8 cellular contexts compared by ENCODE assay signal in genomic region chr17:58006563-58006923, GRCh38. TPM values are rescaled to one million over a fixed set of nuclear protein-coding genes. Genes with fewer than 3 reads are reported as not detected.
A peak's percentile ranks its signal among the peaks of the same experiment; 100 is the strongest.
DNase-seq lines count a peak whose midpoint lies in the region; ATAC-seq and TF ChIP-seq lines count a peak whose summit lies in the region.

No MANE protein-coding gene starts in this region.

- no peak for TF ChIP-seq CTCF in parathyroid adenoma (IDR thresholded peaks at IDR 0.05)

- H3K27me3 Mint-ChIP-seq in activated naive CD8-positive, alpha-beta T cell treated with anti-CD3 and anti-CD28 coated beads for 36 hours, result no peaks in the 10 kb centered on the region

- H3K9ac ChIP-seq in Karpas-422 (ENCODE audit: low read length) (peak overlapping the region; percentile 100), parathyroid adenoma (peak overlapping the region; percentile 82)

- H3K4me1 Mint-ChIP-seq in activated naive CD8-positive, alpha-beta T cell treated with anti-CD3 and anti-CD28 coated beads for 36 hours, result peaks cover 46% of the 10 kb centered on the region

- peak overlapping the region; percentile 99 for H3K27ac Mint-ChIP-seq in activated naive CD8-positive, alpha-beta T cell treated with anti-CD3 and anti-CD28 coated beads for 36 hours

- H3K9me2 ChIP-seq in Karpas-422 (replicated peaks; ENCODE audit: insufficient read depth, low read length), result no peaks in the 10 kb centered on the region

- peak; percentile 59 for DNase-seq in NK-92 treated with Interleukin-12 subunit alpha and Interleukin-12 subunit beta, amount 100 ng/mL, for 24 hours (lab: John Stamatoyannopoulos, UW)
- DNase-seq in NK-92 (lab: John Stamatoyannopoulos, UW; ENCODE audit: unreplicated experiment) (no peak), Karpas-422 (peak; percentile 86), SK-MEL-5 (ENCODE audit: low read depth, low spot score) (peak; percentile 89), Right ventricle myocardium inferior (ENCODE audit: missing footprints) (peak; percentile 86), ureter (ENCODE audit: low spot score) (peak; percentile 87)
- DNase-seq in activated naive CD8-positive, alpha-beta T cell treated with anti-CD3 and anti-CD28 coated beads for 36 hours, result peak; percentile 61

- H3K9me3 Mint-ChIP-seq in activated naive CD8-positive, alpha-beta T cell treated with anti-CD3 and anti-CD28 coated beads for 36 hours, result no peaks in the 10 kb centered on the region

- in situ Hi-C loops in SK-MEL-5 (cut with HindIII; ENCODE audit: low pct_unique_long_range_greater_than_20kb, low sequenced_read_pairs), result no loop called here

- H3K4me2 ChIP-seq in Karpas-422 (ENCODE audit: low read depth, low read length, poor library complexity, severe bottlenecking), result peak overlapping the region; percentile 83
- H3K4me2 ChIP-seq in parathyroid adenoma (ENCODE audit: low read length), result peak overlapping the region; percentile 84

- H3K27me3 ChIP-seq in Karpas-422 (ENCODE audit: low read length) (no peaks in the 10 kb centered on the region), parathyroid adenoma (ENCODE audit: control insufficient read depth, insufficient read depth, low read length) (no peaks in the 10 kb centered on the region)

- H3K36me3 Mint-ChIP-seq in activated naive CD8-positive, alpha-beta T cell treated with anti-CD3 and anti-CD28 coated beads for 36 hours, result peaks cover 65% of the 10 kb centered on the region

- H2AFZ ChIP-seq in Karpas-422 (ENCODE audit: low read length) (no peak overlapping the region), parathyroid adenoma (peak overlapping the region; percentile 86)

- H3K4me1 ChIP-seq in Karpas-422 (ENCODE audit: low read length), result peaks cover 53% of the 10 kb centered on the region
- H3K4me1 ChIP-seq in parathyroid adenoma, result peaks cover 3% of the 10 kb centered on the region

- H3K27ac ChIP-seq in Karpas-422 (ENCODE audit: low read length) (peak overlapping the region; percentile 97), parathyroid adenoma (peak overlapping the region; percentile 98)

- peaks cover 35% of the 10 kb centered on the region for H4K20me1 ChIP-seq in Karpas-422 (ENCODE audit: insufficient read depth, low read depth, low read length)

- peak overlapping the region; percentile 97 for H3K4me3 ChIP-seq in Karpas-422 (ENCODE audit: low read length)
- H3K4me3 ChIP-seq in parathyroid adenoma (ENCODE audit: low read depth, low read length), result peak overlapping the region; percentile 99

- peak overlapping the region; percentile 93 for H3K4me3 Mint-ChIP-seq in activated naive CD8-positive, alpha-beta T cell treated with anti-CD3 and anti-CD28 coated beads for 36 hours

- ATAC-seq in Right ventricle myocardium inferior, result peak; percentile 66

- H3K79me2 ChIP-seq in Karpas-422 (ENCODE audit: low read length), result peaks cover 45% of the 10 kb centered on the region
- peaks cover 22% of the 10 kb centered on the region for H3K79me2 ChIP-seq in parathyroid adenoma

- H3K36me3 ChIP-seq in Karpas-422 (ENCODE audit: insufficient read depth, low read length), result peaks cover 52% of the 10 kb centered on the region
- no peaks in the 10 kb centered on the region for H3K36me3 ChIP-seq in parathyroid adenoma (ENCODE audit: control insufficient read depth, insufficient read depth, low read length)

- H3K9me3 ChIP-seq in Karpas-422 (ENCODE audit: low read length) (no peaks in the 10 kb centered on the region), parathyroid adenoma (ENCODE audit: control insufficient read depth, low read length) (no peaks in the 10 kb centered on the region)

- intact Hi-C loops in Right ventricle myocardium inferior (cut with DNase I), result loop anchor here (2.0 kb wide), 1 partner anchor 106 kb away; no protein-coding TSS in a partner anchor

RNA-seq across cellular contexts. Expression of gene SRSF1, which starts 0.5 kb away (rescaled TPM):
- 347 and 387 TPM in 2 replicates for total RNA-seq in Karpas-422 (2014; rRNA removed; shearing (Covaris generic); ENCODE audit: low replicate concordance)
- 275 and 277 TPM in 2 replicates for total RNA-seq in SK-MEL-5 (2014; rRNA removed; shearing (Covaris generic))
- polyA plus RNA-seq in SK-MEL-5 (2015; cell fraction: cytosol; rRNA removed), result 148 and 184 TPM in 2 replicates
- polyA plus RNA-seq in SK-MEL-5 (2015; cell fraction: nucleus; rRNA removed), result 633 and 787 TPM in 2 replicates
- 100 to 1,000 TPM; 441 to 469 TPM for total RNA-seq in activated naive CD8-positive, alpha-beta T cell treated with anti-CD3 and anti-CD28 coated beads for 36 hours
- total RNA-seq in Right ventricle myocardium inferior (92.8 TPM), ureter (205 TPM)

RNA-seq across cellular contexts. Expression of gene VEZF1, which starts 18.5 kb away (rescaled TPM):
- total RNA-seq in Karpas-422 (2014; rRNA removed; shearing (Covaris generic); ENCODE audit: low replicate concordance), result 32.6 and 53.4 TPM in 2 replicates
- 49.3 and 49.5 TPM in 2 replicates for total RNA-seq in SK-MEL-5 (2014; rRNA removed; shearing (Covaris generic))
- 49.5 and 69.5 TPM in 2 replicates for polyA plus RNA-seq in SK-MEL-5 (2015; cell fraction: cytosol; rRNA removed)
- 74.6 and 76.5 TPM in 2 replicates for polyA plus RNA-seq in SK-MEL-5 (2015; cell fraction: nucleus; rRNA removed)
- 10 to 100 TPM; 22.8 to 23.0 TPM for total RNA-seq in activated naive CD8-positive, alpha-beta T cell treated with anti-CD3 and anti-CD28 coated beads for 36 hours
- total RNA-seq in Right ventricle myocardium inferior (74.2 TPM), ureter (75.6 TPM)

RNA-seq across cellular contexts. Expression of gene CUEDC1, which starts 51.3 kb away (rescaled TPM):
- 0.71 and 2.6 TPM in 2 replicates for total RNA-seq in Karpas-422 (2014; rRNA removed; shearing (Covaris generic); ENCODE audit: low replicate concordance)
- 10.4 and 14.6 TPM in 2 replicates for total RNA-seq in SK-MEL-5 (2014; rRNA removed; shearing (Covaris generic))
- 40.9 and 57.4 TPM in 2 replicates for polyA plus RNA-seq in SK-MEL-5 (2015; cell fraction: cytosol; rRNA removed)
- 442 and 572 TPM in 2 replicates for polyA plus RNA-seq in SK-MEL-5 (2015; cell fraction: nucleus; rRNA removed)
- total RNA-seq in activated naive CD8-positive, alpha-beta T cell treated with anti-CD3 and anti-CD28 coated beads for 36 hours, result under 1 TPM; 0.14 to 0.18 TPM
- 49.1 TPM for total RNA-seq in Right ventricle myocardium inferior
- total RNA-seq in ureter, result 36.9 TPM
